ENCODE assay signal across 11 cellular contexts in genomic region chr4:33924239-33924638, GRCh38.
DNase-seq lines count a peak whose midpoint lies in the region; ATAC-seq, FAIRE-seq and TF ChIP-seq lines count a peak whose summit lies in the region.
"Had no signal": no experiment of that assay in that cellular context is flagged by ENCODE, and none has a peak within 500 bp of the region (broad histone marks: within the 10 kb centered on the region; RNA-seq: fewer than 3 reads in every experiment).

No MANE protein-coding gene starts in this region.

- no peak for FAIRE-seq in A549 (lab: Jason Lieb, UNC)

- H3K4me3 ChIP-seq in A549 (no peak overlapping the region), ascending aorta (no peak overlapping the region)

- POLR2A ChIA-PET in A549 (lab: Yijun Ruan, JAX), result no interaction called here

- TF ChIP-seq POLR2A in A549 (IDR thresholded peaks at IDR 0.05; ENCODE audit: low read length), result no peak

- TF ChIP-seq EP300 in A549 (IDR thresholded peaks at IDR 0.05), result no peak

- intact Hi-C loops in ascending aorta (cut with DNase I), result no loop called here

- WGBS in A549 (ENCODE audit: missing lambda C conversion rate), result 56% methylated on average over 7 of the region's 7 CpGs

- CTCF ChIA-PET in A549 (lab: Yijun Ruan, JAX), result no interaction called here

- no peak for TF ChIP-seq RAD21 in A549 (conservative IDR thresholded peaks at IDR 0.05 in 1 of 2, IDR thresholded peaks at IDR 0.05 in 1 of 2)

- H3K4me2 ChIP-seq in A549, result peak overlapping the region; percentile 48; the same call in 2 of the 3 replicates

- H3K27ac ChIP-seq in A549 (no peak overlapping the region), ascending aorta (no peak overlapping the region)

- no peaks in the 10 kb centered on the region for H3K4me1 ChIP-seq in A549
- no peaks in the 10 kb centered on the region for H3K4me1 ChIP-seq in ascending aorta

- H3K9me3 ChIP-seq in A549 (no peaks in the 10 kb centered on the region), ascending aorta (no peaks in the 10 kb centered on the region)

- no peaks in the 10 kb centered on the region for H3K27me3 ChIP-seq in ascending aorta

- H3K36me3 ChIP-seq in ascending aorta, result no peaks in the 10 kb centered on the region

- DNase-seq in A549 (ENCODE audit: low read depth in 1 of 2, low spot score in 1 of 2), result peak in 1 of 2 experiments; percentile 6
- peak; percentile 23 for DNase-seq in HS-5 (ENCODE audit: low read depth)
- DNase-seq in amniotic stem cell (lab: John Stamatoyannopoulos, UW), result peak; percentile 24
- peak; percentile 89 for DNase-seq in islet precursor cell
- no peak for DNase-seq in ascending aorta (ENCODE audit: low spot score in 2 of 2)
- no peak for DNase-seq in activated T-cell treated with anti-CD3 and anti-CD28 coated beads for 4 hours
- no peak for DNase-seq in NOMO-1 treated with dmso at 0.1 percent for 144 hours (lab: John Stamatoyannopoulos, UW; ENCODE audit: unreplicated experiment)
- DNase-seq: activated CD4-positive, alpha-beta T cell treated with anti-CD3 and anti-CD28 coated beads for 48 hours; activated naive CD8-positive, alpha-beta T cell treated with anti-CD3 and anti-CD28 coated beads, Interleukin-2, amount 10 ng/mL, durations not matched to agents 7 days and 5 days; hippocampal formation had no signal

- ATAC-seq in A549 (no peak), HG02852 (IDR thresholded peaks at IDR 0.05; ENCODE audit: unreplicated experiment) (no peak)

- no peak for TF ChIP-seq CTCF in A549 (IDR thresholded peaks at IDR 0.05)
- TF ChIP-seq CTCF in ascending aorta (IDR thresholded peaks at IDR 0.05), result no peak

TF ChIP-seq in A549, 52 proteins besides CTCF, POLR2A, EP300 and RAD21:
- TF ChIP-seq KDM1A (IDR thresholded peaks at IDR 0.05; ENCODE audit: low read depth) (no peak), TP53 (CRISPR knock-in tag; IDR thresholded peaks at IDR 0.05) (no peak), CEBPB (IDR thresholded peaks at IDR 0.05) (no peak), RARB (CRISPR knock-in tag; IDR thresholded peaks at IDR 0.05) (no peak), GATA3 (IDR thresholded peaks at IDR 0.05; ENCODE audit: borderline replicate concordance) (no peak), FOXS1 (CRISPR knock-in tag; IDR thresholded peaks at IDR 0.05) (no peak), ESRRA (IDR thresholded peaks at IDR 0.05; ENCODE audit: borderline replicate concordance, low read length) (no peak), ZNF302 (CRISPR knock-in tag; IDR thresholded peaks at IDR 0.05) (no peak), MAZ (IDR thresholded peaks at IDR 0.05; ENCODE audit: borderline replicate concordance, low read depth, low read length) (no peak), KDM5A (IDR thresholded peaks at IDR 0.05) (no peak), NR3C1 (IDR thresholded peaks at IDR 0.05) (no peak), ZSCAN20 (CRISPR knock-in tag; IDR thresholded peaks at IDR 0.05) (no peak), BHLHE40 (IDR thresholded peaks at IDR 0.05; ENCODE audit: low read depth, low read length) (no peak), RNF2 (IDR thresholded peaks at IDR 0.05; ENCODE audit: borderline replicate concordance, low read depth) (no peak), EHMT2 (IDR thresholded peaks at IDR 0.05; ENCODE audit: low read depth) (no peak)

Comparison
In these comparisons a context has a peak if more than half of its experiments do, and no peak if none do; other contexts are left out.
1. DNase-seq: peak in HS-5 (single experiment), amniotic stem cell (single experiment) and islet precursor cell (single experiment); none in ascending aorta (0 of 2), activated T-cell treated with anti-CD3 and anti-CD28 coated beads for 4 hours (single experiment) and NOMO-1 treated with dmso at 0.1 percent for 144 hours (single experiment).